8 cellular contexts compared by ENCODE assay signal in the genomic region with DNA sequence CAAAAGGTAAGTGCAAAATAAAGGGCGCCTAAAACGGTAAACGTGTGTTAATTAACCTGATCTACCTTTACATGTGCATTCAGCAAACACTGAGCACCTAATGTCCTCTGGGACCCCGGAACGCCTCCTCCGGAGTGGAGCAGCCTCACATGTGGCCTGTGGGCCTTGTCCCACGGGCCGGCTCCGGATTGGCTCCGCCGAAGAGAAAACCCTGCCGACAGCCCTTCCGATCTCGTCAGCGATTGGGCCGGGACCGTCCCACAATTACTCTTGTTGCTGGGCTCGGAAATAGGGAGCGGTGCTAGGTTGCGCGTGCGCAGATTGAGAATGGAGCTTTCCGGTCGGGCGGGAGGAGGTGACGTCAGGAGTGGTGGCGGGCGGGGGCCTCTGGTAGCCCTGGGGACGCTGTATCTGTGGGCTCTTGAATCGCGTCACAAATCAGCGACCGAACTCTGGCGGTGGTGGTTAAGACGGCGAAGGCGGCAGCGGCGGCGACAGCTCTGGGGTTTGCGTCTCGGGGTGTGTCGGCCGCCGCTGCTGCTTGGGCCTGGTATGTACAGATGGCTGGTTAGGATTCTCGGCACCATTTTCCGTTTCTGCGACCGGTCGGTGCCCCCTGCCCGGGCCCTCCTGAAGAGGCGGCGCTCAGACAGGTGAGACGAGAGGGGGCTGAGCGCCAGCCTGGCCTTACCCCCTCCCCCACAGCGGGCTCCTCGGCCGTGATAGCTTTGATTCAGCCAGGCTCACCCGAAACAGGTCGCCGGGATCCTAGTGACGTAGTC. TPM values are rescaled to one million over a fixed set of nuclear protein-coding genes. Genes with fewer than 3 reads are reported as not detected.
DNase-seq lines count a peak whose midpoint lies in the region; ATAC-seq, FAIRE-seq and TF ChIP-seq lines count a peak whose summit lies in the region.

A gene (plus strand): TSS at position 434 of the 782 bp plus-strand sequence. CDS start 119 bp downstream, at position 553.

- H3K36me3 ChIP-seq in adrenal gland (replicated peaks in 1 of 2): peaks cover 0 to 8% of the 10 kb centered on the region in 2 donors
- H3K36me3 ChIP-seq in trophoblast cell (ENCODE audit: control insufficient read depth in 1 of 2, insufficient read depth in 2 of 2, low read length in 2 of 2): peaks cover 2 to 3% of the 10 kb centered on the region in 2 experiments
- H3K36me3 ChIP-seq in transverse colon: no peaks in the 10 kb centered on the region

- H3K18ac ChIP-seq in trophoblast cell (ENCODE audit: low read length): peak within 1 kb of the TSS; percentile 2

- peak within 1 kb of the TSS; percentile 33 for H4K91ac ChIP-seq in trophoblast cell (ENCODE audit: low read depth, low read length)

- WGBS in adrenal gland, 4 donors: 0 to 1% (median 0%) methylated on average over 10 to 62 of the region's 62 CpGs
- no CpG with 5 or more reads among the region's 62 CpGs for WGBS in trophoblast cell (ENCODE audit: extremely low coverage, insufficient coverage, insufficient read length)
- WGBS in transverse colon (ENCODE audit: low coverage in 1 of 2), 2 donors: 0% methylated on average over 3 to 44 of the region's 62 CpGs

- peak within 1 kb of the TSS; percentile 47 to 98 (median 97) for H3K27ac ChIP-seq in adrenal gland
- H3K27ac ChIP-seq in trophoblast cell (ENCODE audit: low read depth, low read length): peak within 1 kb of the TSS; percentile 52
- peak within 1 kb of the TSS; percentile 94 to 97 (median 96) for H3K27ac ChIP-seq in transverse colon

- H4K12ac ChIP-seq in trophoblast cell (ENCODE audit: low read depth, low read length): peak within 1 kb of the TSS; percentile 60

- in situ Hi-C loops in transverse colon (cut with MboI; ENCODE audit: low pct_ligation_motif_present in 1 of 4, low pct_unique_long_range_greater_than_20kb in 1 of 4, low sequenced_read_pairs in 3 of 4): loop anchor here in 1 of 4 donors (5.0 kb wide), 1 partner anchor 89 kb away; a partner anchor contains a TSS

- no peaks in the 10 kb centered on the region for H3K27me3 ChIP-seq in adrenal gland
- no peaks in the 10 kb centered on the region for H3K27me3 ChIP-seq in trophoblast cell (ENCODE audit: insufficient read depth, low read length)
- H3K27me3 ChIP-seq in transverse colon: no peaks in the 10 kb centered on the region

- FAIRE-seq in GM12892 (lab: Jason Lieb, UNC): peak; percentile 94

- peak within 1 kb of the TSS; percentile 8 for H2BK120ac ChIP-seq in trophoblast cell (ENCODE audit: insufficient read depth, low read length, poor library complexity)

- H3K23ac ChIP-seq in trophoblast cell (ENCODE audit: low read length): no peak within 1 kb of the TSS

- H3K9me3 ChIP-seq in adrenal gland (replicated peaks in 1 of 3) (no peaks in the 10 kb centered on the region), trophoblast cell (ENCODE audit: insufficient read depth, low read depth, low read length) (peaks cover 1% of the 10 kb centered on the region), transverse colon (no peaks in the 10 kb centered on the region)

- TF ChIP-seq CTCF in adrenal gland (IDR thresholded peaks at IDR 0.05) (no peak), transverse colon (IDR thresholded peaks at IDR 0.05) (peak in 1 of 5 experiments; percentile 18)

- H2AFZ ChIP-seq in trophoblast cell (ENCODE audit: insufficient read depth, low read length, poor library complexity): peak within 1 kb of the TSS; percentile 61

- H3K4me1 ChIP-seq in adrenal gland (replicated peaks in 1 of 2): peaks cover 6 to 30% of the 10 kb centered on the region in 2 donors
- H3K4me1 ChIP-seq in trophoblast cell (ENCODE audit: control insufficient read depth in 1 of 2, insufficient read depth in 2 of 2, low read length in 2 of 2): peaks cover 0 to 3% of the 10 kb centered on the region in 2 experiments
- peaks cover 17 to 41% (median 21%) of the 10 kb centered on the region in 4 donors for H3K4me1 ChIP-seq in transverse colon

- no peak for TF ChIP-seq EP300 in transverse colon (IDR thresholded peaks at IDR 0.05; ENCODE audit: low read depth)

- H3K4ac ChIP-seq in trophoblast cell (ENCODE audit: low read depth, low read length): no peak within 1 kb of the TSS

- TF ChIP-seq POLR2A in GM12892 (IDR thresholded peaks at IDR 0.05; ENCODE audit: low read depth, low read length): peak; percentile 73; the same call in 1 of the 2 replicates
- peak; percentile 86 to 93 for TF ChIP-seq POLR2A in adrenal gland (IDR thresholded peaks at IDR 0.05)
- peak; percentile 94 for TF ChIP-seq POLR2A in transverse colon (IDR thresholded peaks at IDR 0.05)

- peak within 1 kb of the TSS; percentile 86 for H4K8ac ChIP-seq in trophoblast cell (ENCODE audit: low read depth, low read length)

- H3K14ac ChIP-seq in trophoblast cell (ENCODE audit: low read length): peak within 1 kb of the TSS; percentile 33

- no peak within 1 kb of the TSS for H2AK5ac ChIP-seq in trophoblast cell (ENCODE audit: low read length)

- H2BK5ac ChIP-seq in trophoblast cell (ENCODE audit: low read depth, low read length, poor library complexity): peak within 1 kb of the TSS; percentile 29

- intact Hi-C loops in adrenal gland (cut with DNase I): no loop called here
- intact Hi-C loops in cardiac septum (cut with DNase I): loop anchor here (2.0 to 10.0 kb wide), 2 partner anchors 87 to 221 kb away; a partner anchor contains a TSS
- intact Hi-C loops in transverse colon (cut with DNase I; ENCODE audit: low total_unique reads): no loop called here

- H3K4me2 ChIP-seq in trophoblast cell (ENCODE audit: low read length): peak within 1 kb of the TSS; percentile 86

- H3K4me3 ChIP-seq in adrenal gland (peak within 1 kb of the TSS in 3 of 4 donors; percentile 72 to 83 (median 83)), trophoblast cell (ENCODE audit: low read depth, low read length) (peak within 1 kb of the TSS; percentile 93), transverse colon (peak within 1 kb of the TSS; percentile 71 to 93 (median 80))

- peak within 1 kb of the TSS; percentile 77 for H3K9ac ChIP-seq in trophoblast cell (ENCODE audit: low read length)

- no peaks in the 10 kb centered on the region for H3K79me2 ChIP-seq in trophoblast cell (ENCODE audit: control insufficient read depth, insufficient read depth, low read length, poor library complexity)

- peaks cover 5% of the 10 kb centered on the region for H3K79me1 ChIP-seq in trophoblast cell (ENCODE audit: low read length)

- no peak within 1 kb of the TSS for H2BK12ac ChIP-seq in trophoblast cell (ENCODE audit: low read length)

- DNase-seq in GM12892 (ENCODE audit: insufficient read length): peak; percentile 87
- DNase-seq in NCI-H146 (lab: John Stamatoyannopoulos, UW): peak; percentile 100
- peak; percentile 99 to 100 (median 99) for DNase-seq in T-helper 1 cell
- DNase-seq in adrenal gland: peak; percentile 99 to 100 (median 100)
- peak; percentile 100 for DNase-seq in cardiac septum (ENCODE audit: low spot score)
- DNase-seq in trophoblast cell: peak; percentile 99 to 100
- DNase-seq in transverse colon: peak; percentile 100

- peak; percentile 96 for ATAC-seq in HG02852 (IDR thresholded peaks at IDR 0.05; ENCODE audit: unreplicated experiment)

RNA-seq across cellular contexts. Expression of the gene that starts here (rescaled TPM):
- 18.7 TPM for polyA plus RNA-seq in GM12892 (2012; ENCODE audit: missing spikeins)
- total RNA-seq in adrenal gland (10 to 100 TPM; 18.2 to 44.7 (median 27.2) TPM), cardiac septum (36.7 TPM), transverse colon (10 to 100 TPM in 3 of 4 donors, 1 to 10 TPM in 1; 4.0 to 28.4 (median 18.4) TPM)
- 10 to 100 TPM in 1 of 3 donors, 1 to 10 TPM in 2; 7.6 to 46.3 (median 9.7) TPM for polyA plus RNA-seq in adrenal gland
- 21.8 and 24.1 TPM in 2 replicates for polyA plus RNA-seq in trophoblast cell (2013)

Comparison
In these comparisons a context has a peak if more than half of its experiments do, and no peak if none do; other contexts are left out.
1. Peak in every context shown above with its lines: DNase-seq, ATAC-seq, H3K4me3 ChIP-seq and H3K27ac ChIP-seq.